In the genomic region with DNA sequence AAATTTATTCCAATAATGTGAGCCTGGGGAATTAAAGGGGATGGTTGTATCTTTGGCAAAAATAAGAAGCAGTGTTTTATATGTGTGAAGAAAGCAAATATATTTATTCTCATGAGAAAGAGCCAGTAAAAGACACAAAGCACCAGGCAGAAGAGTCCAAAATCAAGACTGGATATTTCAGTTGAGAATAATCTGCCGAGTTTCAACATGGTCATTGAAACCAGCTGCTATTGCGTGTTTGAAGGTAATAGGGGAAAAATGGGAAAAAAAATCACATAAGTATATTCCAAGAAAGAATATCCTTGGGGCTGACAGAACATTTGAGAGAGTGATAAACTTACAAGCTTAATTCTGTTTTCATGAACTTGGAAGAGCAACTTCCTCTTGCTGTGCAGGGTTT, we compare ENCODE assay signal across 22 cellular contexts.
DNase-seq lines count a peak whose midpoint lies in the region; ATAC-seq and TF ChIP-seq lines count a peak whose summit lies in the region.
"Had no signal": no experiment of that assay in that cellular context is flagged by ENCODE, and none has a peak within 500 bp of the region (broad histone marks: within the 10 kb centered on the region; RNA-seq: fewer than 3 reads in every experiment).

No MANE protein-coding gene starts in this region.

- no peaks in the 10 kb centered on the region for H3K4me1 ChIP-seq in left ventricle myocardium inferior
- no peaks in the 10 kb centered on the region for H3K4me1 ChIP-seq in Karpas-422 (ENCODE audit: low read length)
- H3K4me1 ChIP-seq: A549, Caco-2 had no signal

- no peaks in the 10 kb centered on the region for H3K36me3 Mint-ChIP-seq in nephron (ENCODE audit: low read depth)
- H3K36me3 Mint-ChIP-seq: CD8-positive, alpha-beta T cell had no signal

- H3K27ac ChIP-seq in left ventricle myocardium inferior (replicated peaks) (peak overlapping the region; percentile 20), Karpas-422 (ENCODE audit: low read length) (no peak overlapping the region)
- H3K27ac ChIP-seq: 22Rv1; A549; BLaER1 treated with 17β-estradiol and CSF1 and Interleukin-3, amounts not matched to agents 10 nM and 100 nM; C4-2B had no signal

- TF ChIP-seq CTCF in left ventricle myocardium inferior (IDR thresholded peaks at IDR 0.05; ENCODE audit: borderline replicate concordance) (no peak), nephron (IDR thresholded peaks at IDR 0.05; ENCODE audit: unreplicated experiment in 3 of 3) (no peak)

- H3K9me2 ChIP-seq in Karpas-422 (replicated peaks; ENCODE audit: insufficient read depth, low read length): no peaks in the 10 kb centered on the region

- no peaks in the 10 kb centered on the region for H3K79me2 ChIP-seq in Karpas-422 (ENCODE audit: low read length)

- H3K4me1 Mint-ChIP-seq in nephron: peaks cover 34% of the 10 kb centered on the region
- H3K4me1 Mint-ChIP-seq: B cell had no signal

- peak; percentile 57 for ATAC-seq in Right ventricle myocardium inferior
- no peak for ATAC-seq in left cardiac atrium
- ATAC-seq: A549; CD8-positive, alpha-beta T cell; GM12878 had no signal

- H3K27me3 ChIP-seq in left ventricle myocardium inferior (ENCODE audit: low read depth): no peaks in the 10 kb centered on the region
- H3K27me3 ChIP-seq in Karpas-422 (ENCODE audit: low read length): no peaks in the 10 kb centered on the region
- H3K27me3 ChIP-seq: BLaER1 treated with 17β-estradiol and CSF1 and Interleukin-3, amounts not matched to agents 10 nM and 100 nM had no signal

- DNase-seq in Right ventricle myocardium inferior (ENCODE audit: missing footprints) (no peak), left cardiac atrium (no peak), left ventricle myocardium inferior (no peak), cardiac septum (ENCODE audit: low spot score) (no peak), Karpas-422 (peak; percentile 25)
- DNase-seq in stimulated activated CD4-positive, alpha-beta T cell treated with anti-CD3 and anti-CD28 coated beads, Interleukin-1b, Interleukin-23, amount 100 ng/mL, for 48 hours: no peak
- DNase-seq: AML-193; Caco-2; Calu3; CD4-positive, alpha-beta T cell; CD8-positive, alpha-beta T cell; DMS79; DND-41; EL; GDM1 had no signal

- intact Hi-C loops in Right ventricle myocardium inferior (cut with DNase I): loop anchor here (5.0 kb wide), 1 partner anchor 678 kb away; no protein-coding TSS in a partner anchor
- intact Hi-C loops in left cardiac atrium (cut with DNase I): loop anchor here (5.0 to 10.0 kb wide), 2 partner anchors 590 to 593 kb away; no protein-coding TSS in a partner anchor
- intact Hi-C loops in left ventricle myocardium inferior (cut with micrococcal nuclease): loop anchor here (10.0 kb wide), 1 partner anchor 590 kb away; no protein-coding TSS in a partner anchor
- intact Hi-C loops in cardiac septum (cut with DNase I): loop anchor here (5.0 kb wide), 1 partner anchor 593 kb away; no protein-coding TSS in a partner anchor

- H3K4me2 ChIP-seq in Karpas-422 (ENCODE audit: low read depth, low read length, poor library complexity, severe bottlenecking): no peak overlapping the region
- H3K4me2 ChIP-seq: A549; BLaER1 treated with 17β-estradiol and CSF1 and Interleukin-3, amounts not matched to agents 10 nM and 100 nM had no signal

- H3K9me3 ChIP-seq in left ventricle myocardium inferior (replicated peaks) (no peaks in the 10 kb centered on the region), Karpas-422 (ENCODE audit: low read length) (no peaks in the 10 kb centered on the region)
- H3K9me3 ChIP-seq: A549; BLaER1 treated with 17β-estradiol and CSF1 and Interleukin-3, amounts not matched to agents 10 nM and 100 nM; Caco-2 had no signal

- H3K4me3 Mint-ChIP-seq in nephron: no peak overlapping the region
- H3K4me3 Mint-ChIP-seq: B cell; CD4-positive, alpha-beta T cell; CD8-positive, alpha-beta T cell had no signal

- H3K9me3 Mint-ChIP-seq in nephron: no peaks in the 10 kb centered on the region
- H3K9me3 Mint-ChIP-seq: CD4-positive, alpha-beta T cell; CD8-positive, alpha-beta T cell had no signal

- H3K4me3 ChIP-seq in left ventricle myocardium inferior (no peak overlapping the region), Karpas-422 (ENCODE audit: low read length) (no peak overlapping the region)
- H3K4me3 ChIP-seq: A549; BLaER1 treated with 17β-estradiol and CSF1 and Interleukin-3, amounts not matched to agents 10 nM and 100 nM; GM12878 had no signal

- no peaks in the 10 kb centered on the region for H3K27me3 Mint-ChIP-seq in nephron (ENCODE audit: low read depth)
- H3K27me3 Mint-ChIP-seq: B cell; CD4-positive, alpha-beta T cell had no signal

- no peak overlapping the region for H3K9ac ChIP-seq in Karpas-422 (ENCODE audit: low read length)
- H3K9ac ChIP-seq: BLaER1 treated with 17β-estradiol and CSF1 and Interleukin-3, amounts not matched to agents 10 nM and 100 nM had no signal

- H3K36me3 ChIP-seq in left ventricle myocardium inferior (no peaks in the 10 kb centered on the region), Karpas-422 (ENCODE audit: insufficient read depth, low read length) (no peaks in the 10 kb centered on the region)
- H3K36me3 ChIP-seq: BLaER1 treated with 17β-estradiol and CSF1 and Interleukin-3, amounts not matched to agents 10 nM and 100 nM had no signal

- peak overlapping the region in 2 of 3 experiments; percentile 5 to 13 for H3K27ac Mint-ChIP-seq in nephron
- H3K27ac Mint-ChIP-seq: B cell; CD4-positive, alpha-beta T cell; CD8-positive, alpha-beta T cell had no signal

- H4K20me1 ChIP-seq in Karpas-422 (ENCODE audit: insufficient read depth, low read depth, low read length): no peaks in the 10 kb centered on the region
- H4K20me1 ChIP-seq: BLaER1 treated with 17β-estradiol and CSF1 and Interleukin-3, amounts not matched to agents 10 nM and 100 nM had no signal

- no peak overlapping the region for H2AFZ ChIP-seq in Karpas-422 (ENCODE audit: low read length)
